Comparison of ENCODE assay signal across 8 cellular contexts in genomic region chr7:6435486-6436384, GRCh38. TPM values are rescaled to one million over a fixed set of nuclear protein-coding genes. Genes with fewer than 3 reads are reported as not detected.
A peak's percentile ranks its signal among the peaks of the same experiment; 100 is the strongest.
DNase-seq lines count a peak whose midpoint lies in the region; ATAC-seq, FAIRE-seq and TF ChIP-seq lines count a peak whose summit lies in the region.

No MANE protein-coding gene starts in this region.

- peaks cover 37% of the 10 kb centered on the region for H3K36me3 Mint-ChIP-seq in activated T-helper 2 cell treated with anti-CD3 and anti-CD28 coated beads, Interferon-gamma antibody, Interleukin-2, Interleukin-4, amounts not matched to agents 10 μg/mL and 5 μg/mL and 100 μg/mL, durations not matched to agents 14 hours and 24 hours and 36 hours (ENCODE audit: low read depth)
- H3K36me3 Mint-ChIP-seq in neural progenitor cell: peaks cover 26% of the 10 kb centered on the region

- no peak for FAIRE-seq in D721Med (lab: Jason Lieb, UNC)

- H3K36me3 ChIP-seq in RWPE2 (ENCODE audit: low read depth) (peaks cover 49% of the 10 kb centered on the region), neural progenitor cell (no peaks in the 10 kb centered on the region)

- H3K9me3 ChIP-seq in RWPE2 (ENCODE audit: severe bottlenecking) (no peaks in the 10 kb centered on the region), neural progenitor cell (ENCODE audit: low read depth) (no peaks in the 10 kb centered on the region)

- H3K27ac Mint-ChIP-seq in activated T-helper 2 cell treated with anti-CD3 and anti-CD28 coated beads, Interferon-gamma antibody, Interleukin-2, Interleukin-4, amounts not matched to agents 10 μg/mL and 5 μg/mL and 100 μg/mL, durations not matched to agents 14 hours and 24 hours and 36 hours: peak overlapping the region; percentile 79
- no peak overlapping the region for H3K27ac Mint-ChIP-seq in neural progenitor cell

- H3K27me3 ChIP-seq in RWPE2 (ENCODE audit: insufficient read depth, poor library complexity, severe bottlenecking) (no peaks in the 10 kb centered on the region), neural progenitor cell (no peaks in the 10 kb centered on the region)

- H3F3A ChIP-seq in neural progenitor cell (ENCODE audit: low read depth): peaks cover 9% of the 10 kb centered on the region

- peaks cover 18% of the 10 kb centered on the region for H4K20me1 ChIP-seq in neural progenitor cell (ENCODE audit: low read depth)

- no peak overlapping the region for H3K4me2 ChIP-seq in neural progenitor cell

- H3K4me3 Mint-ChIP-seq in activated T-helper 2 cell treated with anti-CD3 and anti-CD28 coated beads, Interferon-gamma antibody, Interleukin-2, Interleukin-4, amounts not matched to agents 10 μg/mL and 5 μg/mL and 100 μg/mL, durations not matched to agents 14 hours and 24 hours and 36 hours (ENCODE audit: low read depth): peak overlapping the region; percentile 69
- peak overlapping the region; percentile 13 for H3K4me3 Mint-ChIP-seq in neural progenitor cell

- peaks cover 27% of the 10 kb centered on the region for H3K4me1 Mint-ChIP-seq in activated T-helper 2 cell treated with anti-CD3 and anti-CD28 coated beads, Interferon-gamma antibody, Interleukin-2, Interleukin-4, amounts not matched to agents 10 μg/mL and 5 μg/mL and 100 μg/mL, durations not matched to agents 14 hours and 24 hours and 36 hours (ENCODE audit: low read depth)
- peaks cover 4% of the 10 kb centered on the region for H3K4me1 Mint-ChIP-seq in neural progenitor cell

- H3K9me3 Mint-ChIP-seq in activated T-helper 2 cell treated with anti-CD3 and anti-CD28 coated beads, Interferon-gamma antibody, Interleukin-2, Interleukin-4, amounts not matched to agents 10 μg/mL and 5 μg/mL and 100 μg/mL, durations not matched to agents 14 hours and 24 hours and 36 hours: no peaks in the 10 kb centered on the region
- no peaks in the 10 kb centered on the region for H3K9me3 Mint-ChIP-seq in neural progenitor cell

- ATAC-seq in GM21529 (IDR thresholded peaks at IDR 0.05; ENCODE audit: unreplicated experiment) (peak; percentile 76), RWPE2 (ENCODE audit: low read depth) (peak; percentile 89)

- DNase-seq in D721Med (ENCODE audit: insufficient read length, low spot score) (peak; percentile 91), LHCN-M2 (ENCODE audit: low read depth) (peak; percentile 83), RWPE2 (ENCODE audit: low spot score) (no peak), fibroblast of pulmonary artery (ENCODE audit: low read depth) (peak; percentile 87), neural progenitor cell (ENCODE audit: low spot score) (peak; percentile 82), stromal cell of bone marrow (ENCODE audit: low read depth) (peak; percentile 59)
- peak; percentile 81 for DNase-seq in activated T-helper 2 cell treated with anti-CD3 and anti-CD28 coated beads, Interferon-gamma antibody, Interleukin-2, Interleukin-4, amounts not matched to agents 10 μg/mL and 5 μg/mL and 100 μg/mL, durations not matched to agents 14 hours and 24 hours and 36 hours (ENCODE audit: low spot score)

- intact Hi-C loops in activated T-helper 2 cell treated with anti-CD3 and anti-CD28 coated beads, Interferon-gamma antibody, Interleukin-2, Interleukin-4, amounts not matched to agents 10 μg/mL and 5 μg/mL and 100 μg/mL, durations not matched to agents 14 hours and 24 hours and 36 hours (cut with micrococcal nuclease): loop anchor here (1.0 to 10.0 kb wide), 3 partner anchors 12 to 431 kb away; partner anchors contain the start of genes AIMP2, DAGLB and PMS2

- H3K79me2 ChIP-seq in neural progenitor cell (ENCODE audit: low read depth): peaks cover 52% of the 10 kb centered on the region

- H3K27ac ChIP-seq in RWPE2 (ENCODE audit: poor library complexity, severe bottlenecking): no peak overlapping the region
- peak overlapping the region; percentile 33 for H3K27ac ChIP-seq in neural progenitor cell

- H3K27me3 Mint-ChIP-seq in activated T-helper 2 cell treated with anti-CD3 and anti-CD28 coated beads, Interferon-gamma antibody, Interleukin-2, Interleukin-4, amounts not matched to agents 10 μg/mL and 5 μg/mL and 100 μg/mL, durations not matched to agents 14 hours and 24 hours and 36 hours (ENCODE audit: low read depth): no peaks in the 10 kb centered on the region
- peaks cover 6% of the 10 kb centered on the region for H3K27me3 Mint-ChIP-seq in neural progenitor cell (ENCODE audit: insufficient read depth, low read depth)

- no peak overlapping the region for H3K9ac ChIP-seq in neural progenitor cell

- H3K4me1 ChIP-seq in RWPE2 (ENCODE audit: insufficient read depth, poor library complexity, severe bottlenecking) (no peaks in the 10 kb centered on the region), neural progenitor cell (no peaks in the 10 kb centered on the region)

- H3K4me3 ChIP-seq in RWPE2 (ENCODE audit: severe bottlenecking) (no peak overlapping the region), fibroblast of pulmonary artery (replicated peaks; ENCODE audit: low read depth, low read length) (no peak overlapping the region), neural progenitor cell (no peak overlapping the region)

- H2AFZ ChIP-seq in neural progenitor cell (replicated peaks): no peak overlapping the region

- TF ChIP-seq CTCF in D721Med (IDR thresholded peaks at IDR 0.05; ENCODE audit: insufficient read depth, missing control alignments): peak; percentile 93
- peak; percentile 98 for TF ChIP-seq CTCF in RWPE2 (IDR thresholded peaks at IDR 0.05; ENCODE audit: poor library complexity, severe bottlenecking)
- peak; percentile 98 for TF ChIP-seq CTCF in fibroblast of pulmonary artery (IDR thresholded peaks at IDR 0.05; ENCODE audit: low read length, missing control alignments)
- peak; percentile 99 for TF ChIP-seq CTCF in neural progenitor cell (IDR thresholded peaks at IDR 0.05)

RNA-seq across cellular contexts. Expression of gene DAGLB, which starts 12.0 kb away (rescaled TPM):
- 18.3 and 23.6 TPM in 2 replicates for total RNA-seq in LHCN-M2 (2014; rRNA removed)
- 17.6 TPM for polyA plus RNA-seq in LHCN-M2 (2012)
- total RNA-seq in activated T-helper 2 cell treated with anti-CD3 and anti-CD28 coated beads, Interferon-gamma antibody, Interleukin-2, Interleukin-4, amounts not matched to agents 10 μg/mL and 5 μg/mL and 100 μg/mL, durations not matched to agents 14 hours and 24 hours and 36 hours: 21.8 and 22.3 TPM in 2 replicates
- total RNA-seq in neural progenitor cell (ENCODE audit: low replicate concordance): 28.0 and 36.1 TPM in 2 replicates

RNA-seq across cellular contexts. Expression of gene KDELR2, which starts 48.2 kb away (rescaled TPM):
- total RNA-seq in LHCN-M2 (2014; rRNA removed): 212 and 239 TPM in 2 replicates
- 215 TPM for polyA plus RNA-seq in LHCN-M2 (2012)
- total RNA-seq in activated T-helper 2 cell treated with anti-CD3 and anti-CD28 coated beads, Interferon-gamma antibody, Interleukin-2, Interleukin-4, amounts not matched to agents 10 μg/mL and 5 μg/mL and 100 μg/mL, durations not matched to agents 14 hours and 24 hours and 36 hours: 68.7 and 78.3 TPM in 2 replicates
- 73.4 and 87.6 TPM in 2 replicates for total RNA-seq in neural progenitor cell (ENCODE audit: low replicate concordance)
